Comparison of ENCODE assay signal across 14 cellular contexts in the genomic region with DNA sequence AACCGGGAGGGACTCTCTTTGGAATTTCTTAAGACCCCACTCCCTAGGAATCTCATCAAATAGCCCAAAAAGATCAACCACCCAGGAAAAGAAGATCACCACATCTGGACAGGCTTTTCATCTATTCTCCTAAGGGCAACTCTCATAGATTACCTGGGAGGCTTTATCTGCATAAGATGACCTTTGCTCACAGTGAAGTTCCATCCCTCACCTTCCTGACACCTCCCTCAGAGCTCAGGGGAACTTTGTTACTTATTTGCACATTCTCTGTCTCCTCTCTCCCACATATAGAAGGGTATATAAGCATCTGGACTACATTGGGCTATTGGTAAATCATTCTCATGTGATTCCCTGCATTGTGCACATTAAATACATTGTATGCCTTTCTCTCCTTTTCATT.
DNase-seq lines count a peak whose midpoint lies in the region; ATAC-seq lines count a peak whose summit lies in the region.
"Had no signal": no experiment of that assay in that cellular context is flagged by ENCODE, and none has a peak within 500 bp of the region (broad histone marks: within the 10 kb centered on the region; RNA-seq: fewer than 3 reads in every experiment).

No MANE protein-coding gene starts in this region.

- H2AK5ac ChIP-seq in trophoblast cell (ENCODE audit: low read length): no peak overlapping the region

- H2BK120ac ChIP-seq in trophoblast cell (ENCODE audit: insufficient read depth, low read length, poor library complexity): peak overlapping the region; percentile 38

- H3K27ac ChIP-seq in trophoblast cell (ENCODE audit: low read depth, low read length): peak overlapping the region; percentile 64
- H3K27ac ChIP-seq: 22Rv1, BLaER1 had no signal

- no peak overlapping the region for H3K23ac ChIP-seq in trophoblast cell (ENCODE audit: low read length)

- peak overlapping the region; percentile 9 for H3K4me2 ChIP-seq in trophoblast cell (ENCODE audit: low read length)
- H3K4me2 ChIP-seq: BLaER1 had no signal

- H3K27me3 Mint-ChIP-seq in activated naive CD4-positive, alpha-beta T cell treated with anti-CD3 and anti-CD28 coated beads for 36 hours (ENCODE audit: low read depth): no peaks in the 10 kb centered on the region
- H3K27me3 Mint-ChIP-seq in T-helper 17 cell: no peaks in the 10 kb centered on the region
- H3K27me3 Mint-ChIP-seq: CD8-positive, alpha-beta memory T cell; IgD-negative memory B cell had no signal

- H2AFZ ChIP-seq in trophoblast cell (ENCODE audit: insufficient read depth, low read length, poor library complexity): no peak overlapping the region

- H3K36me3 ChIP-seq in trophoblast cell (ENCODE audit: control insufficient read depth in 1 of 2, insufficient read depth in 2 of 2, low read length in 2 of 2): no peaks in the 10 kb centered on the region
- H3K36me3 ChIP-seq: BLaER1 had no signal

- no peaks in the 10 kb centered on the region for H3K9me3 ChIP-seq in T-helper 17 cell (ENCODE audit: control insufficient read depth, low read length, poor library complexity, severe bottlenecking)
- H3K9me3 ChIP-seq in trophoblast cell (ENCODE audit: insufficient read depth, low read depth, low read length): no peaks in the 10 kb centered on the region
- H3K9me3 ChIP-seq: BLaER1, Caco-2 had no signal

- peaks cover 6 to 14% of the 10 kb centered on the region in 2 experiments for H3K4me1 ChIP-seq in trophoblast cell (ENCODE audit: control insufficient read depth in 1 of 2, insufficient read depth in 2 of 2, low read length in 2 of 2)
- H3K4me1 ChIP-seq: BLaER1 had no signal

- H4K91ac ChIP-seq in trophoblast cell (ENCODE audit: low read depth, low read length): no peak overlapping the region

- H3K27ac Mint-ChIP-seq in activated naive CD4-positive, alpha-beta T cell treated with anti-CD3 and anti-CD28 coated beads for 36 hours: peak overlapping the region; percentile 59
- no peak overlapping the region for H3K27ac Mint-ChIP-seq in activated naive CD4-positive, alpha-beta T cell treated with anti-CD3 and anti-CD28 coated beads, Interleukin-2, amount 50 U/mL, for 72 hours
- H3K27ac Mint-ChIP-seq in T-helper 17 cell: peak overlapping the region; percentile 11
- H3K27ac Mint-ChIP-seq: CD8-positive, alpha-beta memory T cell; IgD-negative memory B cell had no signal

- no peak for DNase-seq in activated naive CD4-positive, alpha-beta T cell treated with anti-CD3 and anti-CD28 coated beads for 36 hours
- DNase-seq in activated naive CD4-positive, alpha-beta T cell treated with anti-CD3 and anti-CD28 coated beads, Interleukin-2, amount 50 U/mL, for 72 hours (ENCODE audit: low spot score in 2 of 2): no peak
- DNase-seq in T-helper 17 cell (no peak), left colon (no peak), trophoblast cell (no peak), anterior cingulate cortex (lab: John Stamatoyannopoulos, UW) (no peak)
- DNase-seq: Caco-2; CD8-positive, alpha-beta memory T cell; DND-41; GF-D8 had no signal

- no peak overlapping the region for H4K12ac ChIP-seq in trophoblast cell (ENCODE audit: low read depth, low read length)

- H2BK12ac ChIP-seq in trophoblast cell (ENCODE audit: low read length): no peak overlapping the region

- H4K8ac ChIP-seq in trophoblast cell (ENCODE audit: low read depth, low read length): no peak overlapping the region

- no peaks in the 10 kb centered on the region for H3K27me3 ChIP-seq in trophoblast cell (ENCODE audit: insufficient read depth, low read length)
- H3K27me3 ChIP-seq: BLaER1 had no signal

- peaks cover 15% of the 10 kb centered on the region for H3K79me1 ChIP-seq in trophoblast cell (ENCODE audit: low read length)

- H3K4me3 ChIP-seq in trophoblast cell (ENCODE audit: low read depth, low read length): no peak overlapping the region
- H3K4me3 ChIP-seq: BLaER1 had no signal

- H3K36me3 Mint-ChIP-seq in activated naive CD4-positive, alpha-beta T cell treated with anti-CD3 and anti-CD28 coated beads for 36 hours (ENCODE audit: low read depth): peaks cover 6% of the 10 kb centered on the region
- peaks cover 0 to 46% of the 10 kb centered on the region in 2 donors for H3K36me3 Mint-ChIP-seq in activated naive CD4-positive, alpha-beta T cell treated with anti-CD3 and anti-CD28 coated beads, Interleukin-2, amount 50 U/mL, for 72 hours
- H3K36me3 Mint-ChIP-seq in T-helper 17 cell (ENCODE audit: low read depth): peaks cover 3% of the 10 kb centered on the region

- H2BK5ac ChIP-seq in trophoblast cell (ENCODE audit: low read depth, low read length, poor library complexity): peak overlapping the region; percentile 52

- CTCF ChIA-PET in activated naive CD4-positive, alpha-beta T cell treated with anti-CD3 and anti-CD28 coated beads for 36 hours (lab: Charles Lee): no interaction called here

- H3K9ac ChIP-seq in trophoblast cell (ENCODE audit: low read length): no peak overlapping the region
- H3K9ac ChIP-seq: BLaER1 had no signal

- no peak overlapping the region for H3K14ac ChIP-seq in trophoblast cell (ENCODE audit: low read length)

- ATAC-seq in activated naive CD4-positive, alpha-beta T cell treated with anti-CD3 and anti-CD28 coated beads, Interleukin-2, amount 50 U/mL, for 72 hours: no peak
- no peak for ATAC-seq in T-helper 17 cell
- ATAC-seq in left colon: peak; percentile 74
- no peak for ATAC-seq in HG03342 (IDR thresholded peaks at IDR 0.05; ENCODE audit: unreplicated experiment)

- no peak overlapping the region for H3K18ac ChIP-seq in trophoblast cell (ENCODE audit: low read length)

- no peak overlapping the region for H3K4me3 Mint-ChIP-seq in activated naive CD4-positive, alpha-beta T cell treated with anti-CD3 and anti-CD28 coated beads for 36 hours
- no peak overlapping the region for H3K4me3 Mint-ChIP-seq in T-helper 17 cell
- H3K4me3 Mint-ChIP-seq: CD8-positive, alpha-beta memory T cell had no signal

- peaks cover 88% of the 10 kb centered on the region for H3K4me1 Mint-ChIP-seq in activated naive CD4-positive, alpha-beta T cell treated with anti-CD3 and anti-CD28 coated beads for 36 hours (ENCODE audit: low read depth)
- peaks cover 48% of the 10 kb centered on the region for H3K4me1 Mint-ChIP-seq in T-helper 17 cell

- peaks cover 2% of the 10 kb centered on the region for H3K79me2 ChIP-seq in trophoblast cell (ENCODE audit: control insufficient read depth, insufficient read depth, low read length, poor library complexity)

- WGBS in trophoblast cell (ENCODE audit: extremely low coverage, insufficient coverage, insufficient read length): no CpG with 5 or more reads among the region's 1 CpG

- intact Hi-C loops in activated naive CD4-positive, alpha-beta T cell treated with anti-CD3 and anti-CD28 coated beads for 36 hours (cut with micrococcal nuclease): no loop called here
- intact Hi-C loops in left colon (cut with DNase I, micrococcal nuclease): no loop called here

- peaks cover 7% of the 10 kb centered on the region for H3K9me3 Mint-ChIP-seq in activated naive CD4-positive, alpha-beta T cell treated with anti-CD3 and anti-CD28 coated beads for 36 hours
- peaks cover under 1 to 12% of the 10 kb centered on the region in 2 donors for H3K9me3 Mint-ChIP-seq in activated naive CD4-positive, alpha-beta T cell treated with anti-CD3 and anti-CD28 coated beads, Interleukin-2, amount 50 U/mL, for 72 hours
- H3K9me3 Mint-ChIP-seq: CD8-positive, alpha-beta memory T cell; IgD-negative memory B cell had no signal

- no peak overlapping the region for H3K4ac ChIP-seq in trophoblast cell (ENCODE audit: low read depth, low read length)

Comparison
In these comparisons a context has a peak if more than half of its experiments do, and no peak if none do; other contexts are left out.
1. H3K27ac Mint-ChIP-seq: peak in activated naive CD4-positive, alpha-beta T cell treated with anti-CD3 and anti-CD28 coated beads for 36 hours (single experiment) and T-helper 17 cell (single experiment); none in activated naive CD4-positive, alpha-beta T cell treated with anti-CD3 and anti-CD28 coated beads, Interleukin-2, amount 50 U/mL, for 72 hours (0 of 2).